In genomic region chr4:126051709-126052424, GRCh38 we compare ENCODE assay signal across 1 cellular context.
TF ChIP-seq lines count a peak whose summit lies in the region.

No MANE protein-coding gene starts in this region.

TF ChIP-seq in WTC11, 78 proteins besides CTCF, POLR2A, EP300 and RAD21 (continued from another document):
- TF ChIP-seq E2F4 (CRISPR knock-in tag; IDR thresholded peaks at IDR 0.05; ENCODE audit: borderline replicate concordance, low read depth): no peak
- TF ChIP-seq ATF6 (CRISPR knock-in tag; IDR thresholded peaks at IDR 0.05): no peak
- no peak for TF ChIP-seq ESRRA (CRISPR knock-in tag; IDR thresholded peaks at IDR 0.05; ENCODE audit: borderline replicate concordance)
- TF ChIP-seq ERG (CRISPR knock-in tag; IDR thresholded peaks at IDR 0.05): no peak
- TF ChIP-seq ZNF281 (CRISPR knock-in tag; IDR thresholded peaks at IDR 0.05): no peak
- TF ChIP-seq EMX1 (CRISPR knock-in tag; IDR thresholded peaks at IDR 0.05): no peak
- no peak for TF ChIP-seq NR1H2 (CRISPR knock-in tag; IDR thresholded peaks at IDR 0.05)
- no peak for TF ChIP-seq MYBL2 (CRISPR knock-in tag; IDR thresholded peaks at IDR 0.05)
